Comparison of ENCODE assay signal across 33 cellular contexts in the genomic region with DNA sequence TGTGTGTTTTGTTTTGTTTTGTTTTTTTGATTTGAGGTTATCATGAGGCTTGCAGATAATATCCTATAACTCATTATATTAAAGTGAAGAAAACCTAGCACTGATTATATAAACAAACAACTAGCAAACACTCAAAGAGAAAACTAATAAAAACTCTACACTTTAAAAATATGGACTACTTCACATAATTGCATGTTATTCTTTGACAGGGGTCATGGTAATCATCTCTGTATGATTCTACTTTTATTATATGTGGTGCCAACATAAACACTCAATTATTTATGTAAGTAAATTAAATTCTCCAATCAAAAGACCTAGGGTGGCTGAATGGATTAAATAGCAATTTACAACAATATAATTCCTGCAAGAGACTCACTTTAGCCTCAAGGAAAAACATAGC. TPM values are rescaled to one million over a fixed set of nuclear protein-coding genes. Genes with fewer than 3 reads are reported as not detected.
"Had no signal": no experiment of that assay in that cellular context is flagged by ENCODE, and none has a peak within 500 bp of the region (broad histone marks: within the 10 kb centered on the region; RNA-seq: fewer than 3 reads in every experiment).

No MANE protein-coding gene starts in this region.

- H3K4me3 ChIP-seq: ascending aorta, cardiac muscle cell, SJCRH30, SK-N-MC had no signal

- DNase-seq: activated CD4-positive, alpha-beta T cell treated with anti-CD3 and anti-CD28 coated beads, Interleukin-2, amount 10 ng/mL, durations not matched to agents 24 days and 14 days; activated CD4-positive, alpha-beta T cell treated with anti-CD3 and anti-CD28 coated beads, Interleukin-2, amount 50 U/mL, for 4 hours; activated CD8-positive, alpha-beta T cell treated with anti-CD3 and anti-CD28 coated beads for 36 hours; activated gamma-delta T cell; activated naive CD4-positive, alpha-beta T cell treated with Interleukin-2 at 50 U/mL for 16 hours; activated naive CD8-positive, alpha-beta T cell treated with anti-CD3 and anti-CD28 coated beads, Interleukin-2, amount 10 ng/mL, durations not matched to agents 7 days and 5 days; activated T-cell treated with anti-CD3 and anti-CD28 coated beads, Interleukin-2, amount 50 U/mL, for 24 hours; amygdala; Kasumi-1; KG1; MM.1S; MV-4-11; NCI-H1092; NCI-H1436; NCI-H1694; NCI-H1930; NCI-H2081 treated with DMSO at 0.1 percent for 48 hours; NCI-H2171; NCI-H510A; NCI-H526; NCI-H774; SHP77; SJCRH30; T1000 had no signal

- H3K27ac ChIP-seq: ascending aorta, cardiac muscle cell, SJCRH30, SK-N-MC had no signal

- H3K9me3 ChIP-seq: ascending aorta, SJCRH30 had no signal

- H3K4me1 ChIP-seq: SJCRH30 had no signal

- FAIRE-seq: TTC549 had no signal

- ATAC-seq: activated CD8-positive, alpha-beta T cell treated with anti-CD3 and anti-CD28 coated beads for 36 hours; Panc1 had no signal

- H3K27me3 ChIP-seq: ascending aorta, cardiac muscle cell, SJCRH30 had no signal

- H3K36me3 ChIP-seq: ascending aorta, cardiac muscle cell, SJCRH30 had no signal

RNA-seq across cellular contexts. Expression of a gene that starts 44.6 kb away (rescaled TPM):
- total RNA-seq: activated CD4-positive, alpha-beta T cell treated with anti-CD3 and anti-CD28 coated beads, Interleukin-2, amount 10 ng/mL, durations not matched to agents 24 days and 14 days; activated CD8-positive, alpha-beta memory T cell treated with anti-CD3 and anti-CD28 coated beads for 36 hours; activated CD8-positive, alpha-beta T cell treated with anti-CD3 and anti-CD28 coated beads for 36 hours; activated naive CD8-positive, alpha-beta T cell treated with anti-CD3 and anti-CD28 coated beads, Interleukin-2, amount 10 ng/mL, durations not matched to agents 7 days and 5 days; activated T-helper 2 cell treated with anti-CD3 and anti-CD28 coated beads, Interferon-gamma antibody, Interleukin-2, Interleukin-4, amounts not matched to agents 10 μg/mL and 5 μg/mL and 100 μg/mL, durations not matched to agents 14 hours and 24 hours and 36 hours; T-helper 1 cell treated with Interleukin-12 subunit alpha and Interleukin-12 subunit beta and Interleukin-4 antibody, amounts not matched to agents 30 ng/mL and 1 ng/mL, for 36 hours; T-helper 2 cell treated with Interferon-gamma antibody and Interleukin-4, amounts not matched to agents 100 ng/mL and 5 ng/mL, for 36 hours had no signal
